In genomic region chr11:86804871-86805415, GRCh38 we compare ENCODE assay signal across 16 cellular contexts. TPM values are rescaled to one million over a fixed set of nuclear protein-coding genes. Genes with fewer than 3 reads are reported as not detected.
DNase-seq lines count a peak whose midpoint lies in the region; ATAC-seq and TF ChIP-seq lines count a peak whose summit lies in the region.
"Had no signal": no experiment of that assay in that cellular context is flagged by ENCODE, and none has a peak within 500 bp of the region (broad histone marks: within the 10 kb centered on the region; RNA-seq: fewer than 3 reads in every experiment).

No MANE protein-coding gene starts in this region.

- H3K27ac Mint-ChIP-seq in activated CD4-positive, alpha-beta T cell treated with anti-CD3 and anti-CD28 coated beads, Interleukin-2, amount 10 ng/mL, durations not matched to agents 24 days and 14 days = peak overlapping the region; percentile 41
- peak overlapping the region; percentile 66 to 84 for H3K27ac Mint-ChIP-seq in effector memory CD8-positive, alpha-beta T cell
- H3K27ac Mint-ChIP-seq: CD4-positive, CD25-positive, alpha-beta regulatory T cell; GM23338 had no signal

- H3K36me3 Mint-ChIP-seq in activated CD4-positive, alpha-beta T cell treated with anti-CD3 and anti-CD28 coated beads, Interleukin-2, amount 10 ng/mL, durations not matched to agents 24 days and 14 days (ENCODE audit: low read depth) = peaks cover 19% of the 10 kb centered on the region
- H3K36me3 Mint-ChIP-seq in effector memory CD8-positive, alpha-beta T cell (ENCODE audit: insufficient read depth) = no peaks in the 10 kb centered on the region
- H3K36me3 Mint-ChIP-seq: CD4-positive, CD25-positive, alpha-beta regulatory T cell had no signal

- DNase-seq in activated CD4-positive, alpha-beta T cell treated with anti-CD3 and anti-CD28 coated beads, Interleukin-2, amount 10 ng/mL, durations not matched to agents 24 days and 14 days = no peak
- no peak for DNase-seq in activated CD4-positive, alpha-beta T cell treated with anti-CD3 and anti-CD28 coated beads for 4 hours
- no peak for DNase-seq in effector memory CD8-positive, alpha-beta T cell
- DNase-seq in neuronal stem cell (ENCODE audit: low spot score) (no peak), upper lobe of right lung (no peak)
- DNase-seq: activated CD8-positive, alpha-beta memory T cell treated with anti-CD3 and anti-CD28 coated beads for 24 hours; CD4-positive, CD25-positive, alpha-beta regulatory T cell; cortex of kidney; kidney; NCI-H146; psoas muscle; stimulated activated CD4-positive, alpha-beta T cell treated with anti-CD3 and anti-CD28 coated beads, Interleukin-15, amount 100 ng/mL, for 24 hours had no signal

- H3K14ac ChIP-seq in neuronal stem cell (ENCODE audit: low read length) = no peak overlapping the region

- peak overlapping the region; percentile 29 for H3K27ac ChIP-seq in neuronal stem cell (replicated peaks; ENCODE audit: low read length)
- peak overlapping the region; percentile 7 for H3K27ac ChIP-seq in upper lobe of right lung
- H3K27ac ChIP-seq: psoas muscle had no signal

- TF ChIP-seq CTCF in upper lobe of right lung (IDR thresholded peaks at IDR 0.05) = no peak

- no peaks in the 10 kb centered on the region for H3K79me1 ChIP-seq in neuronal stem cell (ENCODE audit: low read depth, low read length)

- H3K9me3 ChIP-seq in neuronal stem cell (replicated peaks in 1 of 2; ENCODE audit: control insufficient read depth in 2 of 2, insufficient read depth in 1 of 2, low read depth in 1 of 2, low read length in 2 of 2) (peaks cover 0 to 12% of the 10 kb centered on the region in 2 donors), upper lobe of right lung (no peaks in the 10 kb centered on the region)
- H3K9me3 ChIP-seq: psoas muscle had no signal

- no peak overlapping the region for H3K9ac ChIP-seq in neuronal stem cell (ENCODE audit: low read depth, low read length, poor library complexity)

- no peaks in the 10 kb centered on the region for H3K9me3 Mint-ChIP-seq in activated CD4-positive, alpha-beta T cell treated with anti-CD3 and anti-CD28 coated beads, Interleukin-2, amount 10 ng/mL, durations not matched to agents 24 days and 14 days
- no peaks in the 10 kb centered on the region for H3K9me3 Mint-ChIP-seq in effector memory CD8-positive, alpha-beta T cell
- H3K9me3 Mint-ChIP-seq: GM23338 had no signal

- no peak overlapping the region for H2BK120ac ChIP-seq in neuronal stem cell (ENCODE audit: low read depth, low read length)

- no peak overlapping the region for H3K4ac ChIP-seq in neuronal stem cell (ENCODE audit: low read length)

- H2BK5ac ChIP-seq in neuronal stem cell (ENCODE audit: low read length) = no peak overlapping the region

- H3K27me3 Mint-ChIP-seq in activated CD4-positive, alpha-beta T cell treated with anti-CD3 and anti-CD28 coated beads, Interleukin-2, amount 10 ng/mL, durations not matched to agents 24 days and 14 days = peaks cover 20% of the 10 kb centered on the region
- peaks cover 0 to 19% of the 10 kb centered on the region in 2 donors for H3K27me3 Mint-ChIP-seq in effector memory CD8-positive, alpha-beta T cell

- H2AK5ac ChIP-seq in neuronal stem cell (ENCODE audit: low read depth, low read length) = no peak overlapping the region

- no peak overlapping the region for H4K91ac ChIP-seq in neuronal stem cell (ENCODE audit: low read depth, low read length, poor library complexity)

- no CpG with 5 or more reads among the region's 5 CpGs for WGBS in neuronal stem cell (ENCODE audit: extremely low coverage in 2 of 2, insufficient read length in 2 of 2, insufficient replicate concordance in 1 of 2), 2 donors

- peaks cover 47% of the 10 kb centered on the region for H3K4me1 Mint-ChIP-seq in activated CD4-positive, alpha-beta T cell treated with anti-CD3 and anti-CD28 coated beads, Interleukin-2, amount 10 ng/mL, durations not matched to agents 24 days and 14 days
- H3K4me1 Mint-ChIP-seq in effector memory CD8-positive, alpha-beta T cell (ENCODE audit: low read depth in 2 of 2) = peaks cover 28 to 32% of the 10 kb centered on the region in 2 donors

- peaks cover 17 to 87% of the 10 kb centered on the region in 2 donors for H3K36me3 ChIP-seq in neuronal stem cell (replicated peaks in 1 of 2; ENCODE audit: control insufficient read depth in 2 of 2, insufficient read depth in 2 of 2, low read length in 2 of 2)
- no peaks in the 10 kb centered on the region for H3K36me3 ChIP-seq in upper lobe of right lung

- intact Hi-C loops in activated CD4-positive, alpha-beta T cell treated with anti-CD3 and anti-CD28 coated beads, Interleukin-2, amount 10 ng/mL, durations not matched to agents 24 days and 14 days (cut with micrococcal nuclease) = loop anchor here (5.0 to 10.0 kb wide), 6 partner anchors 133 to 1178 kb away; partner anchors contain the start of genes DLG2, ME3 and TMEM126B
- intact Hi-C loops in upper lobe of right lung (cut with DNase I) = loop anchor here (10.0 kb wide), 1 partner anchor 190 kb away; no protein-coding TSS in a partner anchor

- ATAC-seq in effector memory CD8-positive, alpha-beta T cell (replicated peaks) = no peak
- ATAC-seq in upper lobe of right lung (no peak), HG03280 (IDR thresholded peaks at IDR 0.05; ENCODE audit: unreplicated experiment) (no peak), HG03469 (IDR thresholded peaks at IDR 0.05; ENCODE audit: unreplicated experiment) (no peak)
- no peak for ATAC-seq in activated CD4-positive, CD25-positive, alpha-beta regulatory T cell treated with anti-CD3 and anti-CD28 coated beads, Interleukin-2, amount 50 U/mL, for 24 hours
- ATAC-seq: GM23338, psoas muscle had no signal

- H3K23ac ChIP-seq in neuronal stem cell (ENCODE audit: low read depth, low read length, poor library complexity) = no peak overlapping the region

- peaks cover 31 to 47% of the 10 kb centered on the region in 2 donors for H3K4me1 ChIP-seq in neuronal stem cell (ENCODE audit: control insufficient read depth in 2 of 2, insufficient read depth in 1 of 2, low read depth in 1 of 2, low read length in 2 of 2)
- peaks cover 9% of the 10 kb centered on the region for H3K4me1 ChIP-seq in upper lobe of right lung

- H3K18ac ChIP-seq in neuronal stem cell (ENCODE audit: low read length) = no peak overlapping the region

- H3K4me3 Mint-ChIP-seq in activated CD4-positive, alpha-beta T cell treated with anti-CD3 and anti-CD28 coated beads, Interleukin-2, amount 10 ng/mL, durations not matched to agents 24 days and 14 days = peak overlapping the region; percentile 26
- no peak overlapping the region for H3K4me3 Mint-ChIP-seq in effector memory CD8-positive, alpha-beta T cell
- H3K4me3 Mint-ChIP-seq: CD4-positive, CD25-positive, alpha-beta regulatory T cell; GM23338 had no signal

- H2BK15ac ChIP-seq in neuronal stem cell (ENCODE audit: low read length) = no peak overlapping the region

- H2BK12ac ChIP-seq in neuronal stem cell (ENCODE audit: low read length) = no peak overlapping the region

- no peak overlapping the region for H2AFZ ChIP-seq in neuronal stem cell (ENCODE audit: low read length)
- H2AFZ ChIP-seq: GM23338 had no signal

- no peak overlapping the region for H4K8ac ChIP-seq in neuronal stem cell (ENCODE audit: low read depth, low read length)

- H3K4me2 ChIP-seq in neuronal stem cell (ENCODE audit: insufficient read depth, low read length, poor library complexity, severe bottlenecking) = peak overlapping the region; percentile 15
- H3K4me2 ChIP-seq: GM23338 had no signal

- H3K4me3 ChIP-seq in neuronal stem cell (ENCODE audit: low read length in 2 of 2) (no peak overlapping the region), upper lobe of right lung (no peak overlapping the region)
- H3K4me3 ChIP-seq: GM23338, psoas muscle had no signal

- H3K27me3 ChIP-seq in neuronal stem cell (ENCODE audit: control insufficient read depth in 3 of 3, insufficient read depth in 3 of 3, low read depth in 1 of 3, low read length in 3 of 3) (no peaks in the 10 kb centered on the region), upper lobe of right lung (peaks cover 4% of the 10 kb centered on the region)

RNA-seq across cellular contexts. Expression of gene PRSS23, which starts 4.6 kb away (rescaled TPM):
- total RNA-seq in activated CD4-positive, alpha-beta T cell treated with anti-CD3 and anti-CD28 coated beads, Interleukin-2, amount 10 ng/mL, durations not matched to agents 24 days and 14 days = 37.8 and 43.9 TPM in 2 replicates
- polyA plus RNA-seq in neuronal stem cell (2013, experiment 1 of 2) = 287 TPM
- 281 TPM for polyA plus RNA-seq in neuronal stem cell (2013, experiment 2 of 2)
- total RNA-seq in upper lobe of right lung = 100 TPM
- total RNA-seq: CD4-positive, CD25-positive, alpha-beta regulatory T cell had no signal
